8 cellular contexts compared by ENCODE assay signal in genomic region chr3:186259612-186260383, GRCh38.
DNase-seq lines count a peak whose midpoint lies in the region; ATAC-seq and TF ChIP-seq lines count a peak whose summit lies in the region.

No MANE protein-coding gene starts in this region.

- no peaks in the 10 kb centered on the region for H3K36me3 ChIP-seq in Karpas-422 (ENCODE audit: insufficient read depth, low read length)
- no peaks in the 10 kb centered on the region for H3K36me3 ChIP-seq in psoas muscle (ENCODE audit: insufficient read depth in 1 of 2, low read depth in 1 of 2)

- DNase-seq in DMS 273 (lab: John Stamatoyannopoulos, UW; ENCODE audit: unreplicated experiment) (peak; percentile 93), Karpas-422 (peak; percentile 92), SKM-1 (lab: John Stamatoyannopoulos, UW; ENCODE audit: unreplicated experiment) (peak; percentile 46), cardiac septum (ENCODE audit: low spot score) (peak; percentile 77), psoas muscle (peak; percentile 55 to 79)

- intact Hi-C loops in cardiac septum (cut with DNase I) (loop anchor here (1.0 to 5.0 kb wide), 2 partner anchors 277 to 281 kb away; no protein-coding TSS in a partner anchor), psoas muscle (cut with DNase I) (loop anchor here (1.0 to 5.0 kb wide), 3 partner anchors 277 to 281 kb away; no protein-coding TSS in a partner anchor)

- peaks cover 24% of the 10 kb centered on the region for H3K4me1 Mint-ChIP-seq in activated naive CD4-positive, alpha-beta T cell treated with anti-CD3 and anti-CD28 coated beads, Interleukin-2, amount 50 U/mL, for 24 hours

- H3K4me2 ChIP-seq in Karpas-422 (ENCODE audit: low read depth, low read length, poor library complexity, severe bottlenecking): peak overlapping the region; percentile 32

- no peaks in the 10 kb centered on the region for H3K79me2 ChIP-seq in Karpas-422 (ENCODE audit: low read length)

- H3K9me3 ChIP-seq in Karpas-422 (ENCODE audit: low read length): no peaks in the 10 kb centered on the region
- no peaks in the 10 kb centered on the region for H3K9me3 ChIP-seq in psoas muscle

- H3K9ac ChIP-seq in Karpas-422 (ENCODE audit: low read length): no peak overlapping the region

- H3K27ac Mint-ChIP-seq in activated naive CD4-positive, alpha-beta T cell treated with anti-CD3 and anti-CD28 coated beads, Interleukin-2, amount 50 U/mL, for 24 hours: peak overlapping the region; percentile 91

- ATAC-seq in GM21423 (IDR thresholded peaks at IDR 0.05; ENCODE audit: unreplicated experiment) (peak; percentile 58), psoas muscle (peak; percentile 95 to 100 (median 96)), GM21717 (IDR thresholded peaks at IDR 0.05; ENCODE audit: unreplicated experiment) (no peak)

- H3K9me3 Mint-ChIP-seq in activated naive CD4-positive, alpha-beta T cell treated with anti-CD3 and anti-CD28 coated beads, Interleukin-2, amount 50 U/mL, for 24 hours: no peaks in the 10 kb centered on the region

- H4K20me1 ChIP-seq in Karpas-422 (ENCODE audit: insufficient read depth, low read depth, low read length): no peaks in the 10 kb centered on the region

- peaks cover 19% of the 10 kb centered on the region for H3K4me1 ChIP-seq in Karpas-422 (ENCODE audit: low read length)
- no peaks in the 10 kb centered on the region for H3K4me1 ChIP-seq in psoas muscle

- H3K36me3 Mint-ChIP-seq in activated naive CD4-positive, alpha-beta T cell treated with anti-CD3 and anti-CD28 coated beads, Interleukin-2, amount 50 U/mL, for 24 hours: no peaks in the 10 kb centered on the region

- 23 to 28% (median 26%) methylated on average over 14 to 15 of the region's 15 CpGs for WGBS in psoas muscle, 3 donors

- no peak overlapping the region for H2AFZ ChIP-seq in Karpas-422 (ENCODE audit: low read length)

- no peak overlapping the region for H3K4me3 ChIP-seq in Karpas-422 (ENCODE audit: low read length)
- H3K4me3 ChIP-seq in psoas muscle: no peak overlapping the region

- H3K9me2 ChIP-seq in Karpas-422 (replicated peaks; ENCODE audit: insufficient read depth, low read length): no peaks in the 10 kb centered on the region

- no peak overlapping the region for H3K27ac ChIP-seq in Karpas-422 (ENCODE audit: low read length)
- H3K27ac ChIP-seq in psoas muscle: no peak overlapping the region

- H3K4me3 Mint-ChIP-seq in activated naive CD4-positive, alpha-beta T cell treated with anti-CD3 and anti-CD28 coated beads, Interleukin-2, amount 50 U/mL, for 24 hours: no peak overlapping the region

- no peaks in the 10 kb centered on the region for H3K27me3 Mint-ChIP-seq in activated naive CD4-positive, alpha-beta T cell treated with anti-CD3 and anti-CD28 coated beads, Interleukin-2, amount 50 U/mL, for 24 hours

- peak; percentile 77 for TF ChIP-seq CTCF in psoas muscle (IDR thresholded peaks at IDR 0.05)

- H3K27me3 ChIP-seq in Karpas-422 (ENCODE audit: low read length) (no peaks in the 10 kb centered on the region), psoas muscle (ENCODE audit: insufficient read depth in 3 of 3, low read length in 2 of 3) (peaks cover 0 to 1% (median 0%) of the 10 kb centered on the region in 3 donors)
